14 cellular contexts compared by ENCODE assay signal in the genomic region with DNA sequence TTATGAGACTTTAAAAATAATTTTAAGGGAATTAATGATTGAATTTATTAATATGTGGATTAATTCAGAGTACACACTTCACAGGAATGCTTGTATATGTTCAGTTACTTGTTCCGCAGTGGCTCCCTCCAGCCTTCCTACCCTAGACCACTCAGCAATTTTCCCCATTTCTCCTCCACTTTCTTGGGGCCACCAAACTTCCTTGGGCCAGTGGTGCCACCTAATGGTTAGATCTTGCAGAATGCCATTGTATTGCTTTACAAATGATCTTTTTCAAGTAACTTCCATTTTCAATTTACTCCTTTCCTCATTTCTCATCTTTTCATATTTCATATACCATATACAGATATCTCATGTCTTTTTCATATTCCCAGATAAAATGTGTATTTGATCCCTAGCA. TPM values are rescaled to one million over a fixed set of nuclear protein-coding genes. Genes with fewer than 3 reads are reported as not detected.
DNase-seq lines count a peak whose midpoint lies in the region; ATAC-seq and TF ChIP-seq lines count a peak whose summit lies in the region.
"Had no signal": no experiment of that assay in that cellular context is flagged by ENCODE, and none has a peak within 500 bp of the region (broad histone marks: within the 10 kb centered on the region; RNA-seq: fewer than 3 reads in every experiment).

No MANE protein-coding gene starts in this region.

- no peak overlapping the region for H3K4ac ChIP-seq in H9 (ENCODE audit: low read depth, low read length)

- peaks cover 26 to 29% of the 10 kb centered on the region in 2 experiments for H3K4me1 Mint-ChIP-seq in H9

- in situ Hi-C loops in SK-MEL-5 (cut with HindIII; ENCODE audit: low pct_unique_long_range_greater_than_20kb, low sequenced_read_pairs) (no loop called here), transverse colon (cut with MboI; ENCODE audit: low pct_ligation_motif_present in 1 of 4, low pct_unique_long_range_greater_than_20kb in 1 of 4, low sequenced_read_pairs in 3 of 4) (no loop called here)

- H3K27ac Mint-ChIP-seq in H9, result peak overlapping the region in 1 of 3 experiments; percentile 8; a peak in 2 of 7 replicates

- H3K4me1 ChIP-seq in H9 (ENCODE audit: insufficient read depth, low read length), result peaks cover 1% of the 10 kb centered on the region
- H3K4me1 ChIP-seq in foreskin keratinocyte, result no peaks in the 10 kb centered on the region
- peaks cover 0 to 8% (median 5%) of the 10 kb centered on the region in 4 donors for H3K4me1 ChIP-seq in transverse colon
- H3K4me1 ChIP-seq in sigmoid colon, result peaks cover 0 to 12% (median 5%) of the 10 kb centered on the region in 4 donors

- no CpG with 5 or more reads among the region's 1 CpG for WGBS in H9 (ENCODE audit: extremely low coverage, insufficient read length, low lambda C conversion rate)
- 91 to 98% methylated on average over 1 of the region's 1 CpG for WGBS in transverse colon (ENCODE audit: low coverage in 1 of 2), 2 donors
- WGBS in sigmoid colon, 2 donors, result 95 to 96% methylated on average over 1 of the region's 1 CpG

- H4K8ac ChIP-seq in H9 (replicated peaks; ENCODE audit: insufficient read length, low read depth, low read length), result no peak overlapping the region

- no peak overlapping the region for H3K14ac ChIP-seq in H9 (ENCODE audit: insufficient read depth, low read length)

- H3K27me3 Mint-ChIP-seq in H9 (ENCODE audit: low read depth), result peaks cover 30% of the 10 kb centered on the region

- no peak overlapping the region for H2AK5ac ChIP-seq in H9 (ENCODE audit: insufficient read length, low read length)

- H4K5ac ChIP-seq in H9 (ENCODE audit: insufficient read length, low read depth, low read length), result no peak overlapping the region

- TF ChIP-seq POLR2A in transverse colon (IDR thresholded peaks at IDR 0.05) (no peak), sigmoid colon (IDR thresholded peaks at IDR 0.05) (no peak)

- no peak overlapping the region for H2BK20ac ChIP-seq in H9 (ENCODE audit: low read depth, low read length, poor library complexity, severe bottlenecking)

- no peaks in the 10 kb centered on the region for H3K36me3 Mint-ChIP-seq in H9 (ENCODE audit: insufficient read depth in 1 of 3, low read depth in 3 of 3)

- no peaks in the 10 kb centered on the region for H3K79me2 ChIP-seq in H9 (ENCODE audit: insufficient read depth, low read length)

- TF ChIP-seq EP300 in transverse colon (IDR thresholded peaks at IDR 0.05; ENCODE audit: low read depth), result no peak
- TF ChIP-seq EP300 in sigmoid colon (IDR thresholded peaks at IDR 0.05), result no peak

- H3K27ac ChIP-seq in H9 (ENCODE audit: insufficient read length, low read depth, low read length) (no peak overlapping the region), foreskin keratinocyte (no peak overlapping the region), transverse colon (no peak overlapping the region), sigmoid colon (no peak overlapping the region)
- H3K27ac ChIP-seq: esophagus squamous epithelium had no signal

- H3K23me2 ChIP-seq in H9 (ENCODE audit: insufficient read length, low read depth, low read length, poor library complexity, severe bottlenecking), result peaks cover 11% of the 10 kb centered on the region

- H3T11ph ChIP-seq in H9 (ENCODE audit: low read length), result no peak overlapping the region

- H2BK120ac ChIP-seq in H9 (ENCODE audit: low read depth, low read length, poor library complexity, severe bottlenecking), result no peak overlapping the region

- no peak overlapping the region for H3K9ac ChIP-seq in H9 (ENCODE audit: extremely low read depth, insufficient read length, low read length)

- no peak overlapping the region for H3K4me3 Mint-ChIP-seq in H9

- TF ChIP-seq CTCF in H9 (conservative IDR thresholded peaks at IDR 0.05) (peak; percentile 79), foreskin keratinocyte (conservative IDR thresholded peaks at IDR 0.05) (peak; percentile 65), transverse colon (IDR thresholded peaks at IDR 0.05) (peak in 1 of 5 experiments; percentile 4), sigmoid colon (IDR thresholded peaks at IDR 0.05) (no peak)

- ATAC-seq in foreskin keratinocyte, result peak; percentile 18
- no peak for ATAC-seq in GM19035 (IDR thresholded peaks at IDR 0.05; ENCODE audit: unreplicated experiment)

- intact Hi-C loops in transverse colon (cut with DNase I; ENCODE audit: low total_unique reads), result no loop called here
- intact Hi-C loops in sigmoid colon (cut with DNase I), result no loop called here

- no peak overlapping the region for H2BK5ac ChIP-seq in H9 (ENCODE audit: insufficient read length, low read length)

- DNase-seq in CD1c-positive myeloid dendritic cell (ENCODE audit: extremely low spot score) (peak; percentile 21), H9 (no peak), SK-MEL-5 (ENCODE audit: low read depth, low spot score) (peak; percentile 42), foreskin keratinocyte (no peak), transverse colon (no peak), sigmoid colon (no peak), SW480 (ENCODE audit: low spot score) (no peak)
- DNase-seq: amniotic stem cell, DMS79, esophagus squamous epithelium, GOT3, NCI-H2029, posterior cingulate gyrus had no signal

- H2BK12ac ChIP-seq in H9 (ENCODE audit: insufficient read length, low read depth, low read length), result no peak overlapping the region

- H3K18ac ChIP-seq in H9 (ENCODE audit: insufficient read length, low read depth, low read length), result no peak overlapping the region

- no peak overlapping the region for H4K91ac ChIP-seq in H9 (ENCODE audit: insufficient read length, low read depth, low read length)

- no peak overlapping the region for H2BK15ac ChIP-seq in H9 (ENCODE audit: low read depth, low read length)

- H3K4me3 ChIP-seq in transverse colon, result no peak overlapping the region
- no peak overlapping the region for H3K4me3 ChIP-seq in sigmoid colon
- H3K4me3 ChIP-seq: esophagus squamous epithelium had no signal

- H3K36me3 ChIP-seq in transverse colon, result no peaks in the 10 kb centered on the region
- no peaks in the 10 kb centered on the region for H3K36me3 ChIP-seq in sigmoid colon
- H3K36me3 ChIP-seq: esophagus squamous epithelium had no signal

- no peaks in the 10 kb centered on the region for H3K27me3 ChIP-seq in H9 (ENCODE audit: insufficient read depth, low read length)
- peaks cover 61% of the 10 kb centered on the region for H3K27me3 ChIP-seq in foreskin keratinocyte
- H3K27me3 ChIP-seq in transverse colon, result peaks cover 31% of the 10 kb centered on the region
- H3K27me3 ChIP-seq in sigmoid colon, result peaks cover 0 to 16% (median 6%) of the 10 kb centered on the region in 3 donors

- H4K20me1 ChIP-seq in H9 (ENCODE audit: control insufficient read depth, insufficient read depth, insufficient read length), result no peaks in the 10 kb centered on the region

- H3K9me3 ChIP-seq in H9 (ENCODE audit: control insufficient read depth, low read depth, low read length), result no peaks in the 10 kb centered on the region
- no peaks in the 10 kb centered on the region for H3K9me3 ChIP-seq in transverse colon
- H3K9me3 ChIP-seq in sigmoid colon, result no peaks in the 10 kb centered on the region
- H3K9me3 ChIP-seq: esophagus squamous epithelium had no signal

- H3K9me3 Mint-ChIP-seq in H9, result no peaks in the 10 kb centered on the region

- no peak overlapping the region for H3K23ac ChIP-seq in H9 (ENCODE audit: insufficient read length, low read depth, low read length)

- no peaks in the 10 kb centered on the region for H3K79me1 ChIP-seq in H9 (ENCODE audit: insufficient read depth, low read depth, low read length, poor library complexity, severe bottlenecking)

- no peak overlapping the region for H3K56ac ChIP-seq in H9 (ENCODE audit: insufficient read length, low read depth, low read length)

- no peak overlapping the region for H2AFZ ChIP-seq in H9 (ENCODE audit: low read length)

- no peak overlapping the region for H3K4me2 ChIP-seq in H9 (ENCODE audit: insufficient read depth, insufficient read length, low read length)

RNA-seq across cellular contexts. Expression of a gene that starts 3.6 kb away (rescaled TPM):
- total RNA-seq in H9 (2021) (3.3 and 4.3 TPM in 2 replicates), foreskin keratinocyte (0.04 TPM in 1 of 2 replicates, not detected in the other), transverse colon (under 1 TPM in 1 of 4 donors, not detected in 3; 0.96 TPM), sigmoid colon (1 to 10 TPM in 1 of 4 donors, under 1 TPM in 1, not detected in 2; 0.99 to 1.8 TPM)
- total RNA-seq in SK-MEL-5 (2014; rRNA removed; shearing (Covaris generic)), result 0.83 and 0.90 TPM in 2 replicates
- polyA plus RNA-seq in SK-MEL-5 (2015; cell fraction: cytosol; rRNA removed), result 0.20 and 1.2 TPM in 2 replicates
- 0.18 and 0.39 TPM in 2 replicates for polyA plus RNA-seq in SK-MEL-5 (2015; cell fraction: nucleus; rRNA removed)
- polyA plus RNA-seq in foreskin keratinocyte (0.12 and 0.13 TPM in 2 replicates), sigmoid colon (under 1 TPM in 1 of 3 donors, not detected in 2; 0.26 TPM)

RNA-seq across cellular contexts. Expression of a gene that starts 25.5 kb away (rescaled TPM):
- total RNA-seq in H9 (2021) (156 and 161 TPM in 2 replicates), foreskin keratinocyte (not detected in 2 replicates), transverse colon (10 to 100 TPM in 2 of 4 donors, 1 to 10 TPM in 2; 6.4 to 61.7 (median 15.6) TPM), sigmoid colon (10 to 100 TPM; 12.1 to 64.8 (median 33.1) TPM)
- not detected in 2 replicates for total RNA-seq in SK-MEL-5 (2014; rRNA removed; shearing (Covaris generic))
- polyA plus RNA-seq in SK-MEL-5 (2015; cell fraction: cytosol; rRNA removed), result not detected in 2 replicates
- not detected in 2 replicates for polyA plus RNA-seq in SK-MEL-5 (2015; cell fraction: nucleus; rRNA removed)
- polyA plus RNA-seq in foreskin keratinocyte (not detected in 2 replicates), sigmoid colon (10 to 100 TPM in 1 of 3 donors, 1 to 10 TPM in 1, not detected in 1; 2.0 to 30.6 TPM)

Comparison
In these comparisons a context has a peak if more than half of its experiments do, and no peak if none do; other contexts are left out.
1. DNase-seq: peak in CD1c-positive myeloid dendritic cell (single experiment) and SK-MEL-5 (single experiment); none in H9 (single experiment), foreskin keratinocyte (0 of 2), transverse colon (single experiment), sigmoid colon (single experiment) and SW480 (single experiment).
2. CTCF ChIP-seq: peak in H9 (single experiment) and foreskin keratinocyte (single experiment); none in sigmoid colon (0 of 4).